ENCODE assay signal across 8 cellular contexts in genomic region chr5:98928802-98929122, GRCh38. TPM values are rescaled to one million over a fixed set of nuclear protein-coding genes. Genes with fewer than 3 reads are reported as not detected.
DNase-seq lines count a peak whose midpoint lies in the region; ATAC-seq and TF ChIP-seq lines count a peak whose summit lies in the region.

Gene CHD1, minus strand, starts transcription at chr5:98929007. Its CDS starts 2,621 bp downstream, at chr5:98926386.

- peak within 1 kb of the TSS; percentile 100 for H3K27ac Mint-ChIP-seq in T-helper 1 cell treated with Interleukin-12 subunit alpha and Interleukin-12 subunit beta and Interleukin-4 antibody, amounts not matched to agents 30 μg/mL and 1 μg/mL, for 36 hours

- H3K9me3 ChIP-seq in right atrium auricular region (no peaks in the 10 kb centered on the region), uterus (no peaks in the 10 kb centered on the region)

- H3K27me3 ChIP-seq in right atrium auricular region (no peaks in the 10 kb centered on the region), uterus (no peaks in the 10 kb centered on the region)

- peak in 1 of 2 donors; percentile 89 for TF ChIP-seq POLR2A in uterus (IDR thresholded peaks at IDR 0.05)

- intact Hi-C loops in uterus (cut with DNase I; ENCODE audit: low total_unique reads), result loop anchor here (10.0 kb wide), 1 partner anchor 154 kb away; the partner anchor contains the start of gene RGMB

- peaks cover 46% of the 10 kb centered on the region for H3K4me1 Mint-ChIP-seq in T-helper 1 cell treated with Interleukin-12 subunit alpha and Interleukin-12 subunit beta and Interleukin-4 antibody, amounts not matched to agents 30 μg/mL and 1 μg/mL, for 36 hours (ENCODE audit: low read depth)

- H3K36me3 ChIP-seq in right atrium auricular region (peaks cover 18% of the 10 kb centered on the region), uterus (no peaks in the 10 kb centered on the region)

- peak within 1 kb of the TSS; percentile 100 for H3K4me3 Mint-ChIP-seq in T-helper 1 cell treated with Interleukin-12 subunit alpha and Interleukin-12 subunit beta and Interleukin-4 antibody, amounts not matched to agents 30 μg/mL and 1 μg/mL, for 36 hours

- H3K27me3 Mint-ChIP-seq in T-helper 1 cell treated with Interleukin-12 subunit alpha and Interleukin-12 subunit beta and Interleukin-4 antibody, amounts not matched to agents 30 μg/mL and 1 μg/mL, for 36 hours (ENCODE audit: low read depth), result no peaks in the 10 kb centered on the region

- H3K9me3 Mint-ChIP-seq in T-helper 1 cell treated with Interleukin-12 subunit alpha and Interleukin-12 subunit beta and Interleukin-4 antibody, amounts not matched to agents 30 μg/mL and 1 μg/mL, for 36 hours, result no peaks in the 10 kb centered on the region

- H3K4me3 ChIP-seq in right atrium auricular region (peak within 1 kb of the TSS; percentile 79 to 96), uterus (peak within 1 kb of the TSS; percentile 89)

- H3K4me1 ChIP-seq in right atrium auricular region (peaks cover 0 to 54% of the 10 kb centered on the region in 2 donors), uterus (peaks cover 0 to 14% of the 10 kb centered on the region in 2 donors)

- H3K36me3 Mint-ChIP-seq in T-helper 1 cell treated with Interleukin-12 subunit alpha and Interleukin-12 subunit beta and Interleukin-4 antibody, amounts not matched to agents 30 μg/mL and 1 μg/mL, for 36 hours (ENCODE audit: low read depth), result peaks cover 23% of the 10 kb centered on the region

- TF ChIP-seq CTCF in right atrium auricular region (IDR thresholded peaks at IDR 0.05) (no peak), uterus (IDR thresholded peaks at IDR 0.05) (no peak)

- H3K27ac ChIP-seq in angular gyrus (ENCODE audit: low read depth, low read length), result peak within 1 kb of the TSS; percentile 99
- peak within 1 kb of the TSS; percentile 100 for H3K27ac ChIP-seq in right atrium auricular region
- peak within 1 kb of the TSS; percentile 98 to 100 for H3K27ac ChIP-seq in uterus

- DNase-seq in NCI-H187 (lab: John Stamatoyannopoulos, UW) (peak; percentile 90 to 91), right atrium auricular region (ENCODE audit: low spot score) (peak; percentile 92), putamen (ENCODE audit: low spot score) (peak; percentile 97), uterus (peak; percentile 93 to 95)

- ATAC-seq in GM18502 (IDR thresholded peaks at IDR 0.05; ENCODE audit: poor library complexity, unreplicated experiment) (peak; percentile 59), HG02885 (IDR thresholded peaks at IDR 0.05; ENCODE audit: poor library complexity, unreplicated experiment) (peak; percentile 65)

RNA-seq across cellular contexts. Expression of gene CHD1, which starts in this region (rescaled TPM):
- total RNA-seq in right atrium auricular region (10 to 100 TPM; 20.4 to 20.6 TPM), uterus (100 to 1,000 TPM in 1 of 4 donors, 10 to 100 TPM in 3; 27.4 to 149 (median 63.6) TPM)

Comparison
In these comparisons a context has a peak if more than half of its experiments do, and no peak if none do; other contexts are left out.
1. Peak in every context shown above with its lines: DNase-seq, ATAC-seq, H3K4me3 ChIP-seq and H3K27ac ChIP-seq.